ENCODE assay signal across 8 cellular contexts in the genomic region with DNA sequence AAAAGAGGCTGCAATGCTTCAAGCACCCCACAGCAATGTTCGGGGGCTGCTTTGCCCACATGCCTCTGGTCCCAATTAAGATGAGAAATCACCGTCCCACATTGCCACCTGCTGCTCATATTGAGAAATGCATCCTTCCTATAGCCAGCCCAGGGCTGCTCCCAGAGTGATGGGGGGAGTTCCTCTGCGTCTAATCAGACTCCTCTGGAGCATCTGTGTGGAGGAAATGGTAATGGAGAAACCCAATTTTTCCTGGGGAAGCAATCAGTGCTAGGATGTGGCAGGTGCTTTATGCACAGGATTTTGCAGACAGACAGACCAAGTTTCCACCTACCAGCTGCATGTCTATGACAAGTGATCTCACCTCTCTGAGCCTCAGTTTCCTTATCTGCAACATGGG. TPM values are rescaled to one million over a fixed set of nuclear protein-coding genes. Genes with fewer than 3 reads are reported as not detected.
A peak's percentile ranks its signal among the peaks of the same experiment; 100 is the strongest.
DNase-seq lines count a peak whose midpoint lies in the region; ATAC-seq and TF ChIP-seq lines count a peak whose summit lies in the region.

No MANE protein-coding gene starts in this region.

- CTCF ChIA-PET in CD4-positive, alpha-beta memory T cell (lab: Charles Lee; ENCODE audit: partially characterized antibody): interaction anchor here (0.9 to 2.0 kb wide), 4 partner anchors 9 to 200 kb away, joined by 3 to 10 read pairs (median 8); no protein-coding TSS in a partner anchor
- CTCF ChIA-PET in HCT116 (lab: Charles Lee): interaction anchor here (0.8 to 1.3 kb wide), 4 partner anchors 27 to 200 kb away, joined by 3 to 5 read pairs (median 4); no protein-coding TSS in a partner anchor

- no peak for TF ChIP-seq POLR2A in HCT116 (IDR thresholded peaks at IDR 0.05; ENCODE audit: borderline replicate concordance, extremely low read depth, insufficient read depth, insufficient read length)

- H3K27ac Mint-ChIP-seq in CD4-positive, alpha-beta memory T cell: peak overlapping the region in 1 of 7 donors; percentile 18
- peak overlapping the region; percentile 89 for H3K27ac Mint-ChIP-seq in activated CD4-positive, alpha-beta T cell treated with anti-CD3 and anti-CD28 coated beads, Interleukin-2, amount 10 ng/mL, durations not matched to agents 24 days and 14 days

- POLR2A ChIA-PET in CD4-positive, alpha-beta memory T cell (lab: Charles Lee; ENCODE audit: partially characterized antibody): no interaction called here
- POLR2A ChIA-PET in HCT116 (lab: Charles Lee): no interaction called here

- RAD21 ChIA-PET in HCT116 (lab: Charles Lee; ENCODE audit: low non-redundant PET in 1 of 2, low total read pairs in 2 of 2, uncharacterized antibody in 2 of 2, unreplicated experiment in 2 of 2): no interaction called here

- no peak overlapping the region for H2AK5ac ChIP-seq in mesenchymal stem cell (ENCODE audit: low read length, severe bottlenecking)

- H3K79me2 ChIP-seq in HCT116 (ENCODE audit: insufficient read depth, low read length): no peaks in the 10 kb centered on the region

- peak; percentile 92 for ATAC-seq in HCT116
- no peak for ATAC-seq in HG02840 (IDR thresholded peaks at IDR 0.05; ENCODE audit: low FRiP score, unreplicated experiment)

- BruUV-seq in HCT116 (replicated peaks; lab: Mats Ljungman, UMichigan): no TSS peak

- H3K9ac ChIP-seq in HCT116 (ENCODE audit: low read length): no peak overlapping the region
- no peak overlapping the region for H3K9ac ChIP-seq in mesenchymal stem cell (ENCODE audit: low read length)

- peak; percentile 81 for TF ChIP-seq RAD21 in HCT116 (IDR thresholded peaks at IDR 0.05; ENCODE audit: low read depth)

- H3K9me2 ChIP-seq in HCT116 (ENCODE audit: insufficient read depth): no peaks in the 10 kb centered on the region

- H3K18ac ChIP-seq in mesenchymal stem cell (ENCODE audit: low read depth in 1 of 2, low read length in 2 of 2): no peak overlapping the region

- H2BK12ac ChIP-seq in mesenchymal stem cell (ENCODE audit: low read length in 2 of 2): no peak overlapping the region

- H3K4me3 Mint-ChIP-seq in CD4-positive, alpha-beta memory T cell: peak overlapping the region in 2 of 8 donors; percentile 40 to 61
- H3K4me3 Mint-ChIP-seq in activated CD4-positive, alpha-beta T cell treated with anti-CD3 and anti-CD28 coated beads, Interleukin-2, amount 10 ng/mL, durations not matched to agents 24 days and 14 days: peak overlapping the region; percentile 25

- H3K9me3 ChIP-seq in CD4-positive, alpha-beta memory T cell (ENCODE audit: control insufficient read depth in 1 of 2, low read length in 2 of 2): no peaks in the 10 kb centered on the region
- no peaks in the 10 kb centered on the region for H3K9me3 ChIP-seq in HCT116 (ENCODE audit: control insufficient read depth in 1 of 2, insufficient read depth in 1 of 2, low read depth in 1 of 2, low read length in 2 of 2)
- peaks cover 2% of the 10 kb centered on the region for H3K9me3 ChIP-seq in mesenchymal stem cell (ENCODE audit: control insufficient read depth, low read length)

- no peak overlapping the region for H2BK5ac ChIP-seq in mesenchymal stem cell (ENCODE audit: low read depth, low read length, poor library complexity, severe bottlenecking)

- H3K4me2 ChIP-seq in HCT116 (ENCODE audit: low read length): no peak overlapping the region
- H3K4me2 ChIP-seq in mesenchymal stem cell (ENCODE audit: low read length, poor library complexity, severe bottlenecking): no peak overlapping the region

- H4K20me1 ChIP-seq in HCT116 (ENCODE audit: insufficient read depth): no peaks in the 10 kb centered on the region

- H3K14ac ChIP-seq in mesenchymal stem cell (ENCODE audit: low read length in 2 of 2): no peak overlapping the region

- H3K9me3 Mint-ChIP-seq in CD4-positive, alpha-beta memory T cell: peaks cover 0 to 2% (median 0%) of the 10 kb centered on the region in 8 donors
- no peaks in the 10 kb centered on the region for H3K9me3 Mint-ChIP-seq in activated CD4-positive, alpha-beta T cell treated with anti-CD3 and anti-CD28 coated beads, Interleukin-2, amount 10 ng/mL, durations not matched to agents 24 days and 14 days

- peak; percentile 82 to 95 (median 84) for TF ChIP-seq CTCF in HCT116 (IDR thresholded peaks at IDR 0.05 in 2 of 3, conservative IDR thresholded peaks at IDR 0.05 in 1 of 3; ENCODE audit: borderline replicate concordance in 1 of 3, insufficient read depth in 1 of 3, low read depth in 2 of 3, low read length in 2 of 3)

- H3K79me1 ChIP-seq in mesenchymal stem cell (replicated peaks; ENCODE audit: low read length, poor library complexity, severe bottlenecking): no peaks in the 10 kb centered on the region

- H4K8ac ChIP-seq in mesenchymal stem cell (ENCODE audit: low read length): no peak overlapping the region

- DNase-seq in CD4-positive, alpha-beta memory T cell: peak; percentile 39 to 54 (median 43)
- peak; percentile 48 for DNase-seq in HCT116 (ENCODE audit: low read depth, low spot score)
- peak; percentile 27 for DNase-seq in NCI-H524 treated with DMSO at 0.1 percent for 48 hours (lab: John Stamatoyannopoulos, UW)
- DNase-seq in activated CD4-positive, alpha-beta T cell treated with anti-CD3 and anti-CD28 coated beads, Interleukin-2, amount 10 ng/mL, durations not matched to agents 24 days and 14 days: peak; percentile 91
- DNase-seq in dermis microvascular lymphatic vessel endothelial cell (ENCODE audit: low read depth in 2 of 2): peak; percentile 10 to 46
- peak; percentile 60 for DNase-seq in mesenchymal stem cell
- DNase-seq in stimulated activated CD8-positive, alpha-beta memory T cell treated with anti-CD3 and anti-CD28 coated beads, Interleukin-4, amount 100 ng/mL, for 48 hours: peak; percentile 79

- no peak overlapping the region for H2BK120ac ChIP-seq in mesenchymal stem cell (ENCODE audit: low read depth, low read length)

- intact Hi-C loops in CD4-positive, alpha-beta memory T cell (cut with micrococcal nuclease): loop anchor here (1.0 to 5.0 kb wide), 2 partner anchors 200 to 313 kb away; no protein-coding TSS in a partner anchor
- intact Hi-C loops in HCT116 (cut with micrococcal nuclease): loop anchor here (1.0 to 5.0 kb wide), 2 partner anchors 200 to 287 kb away; no protein-coding TSS in a partner anchor
- intact Hi-C loops in activated CD4-positive, alpha-beta T cell treated with anti-CD3 and anti-CD28 coated beads, Interleukin-2, amount 10 ng/mL, durations not matched to agents 24 days and 14 days (cut with micrococcal nuclease): loop anchor here (1.0 kb wide), 1 partner anchor 200 kb away; no protein-coding TSS in a partner anchor

- peaks cover 4 to 15% (median 11%) of the 10 kb centered on the region in 4 donors for H3K4me1 Mint-ChIP-seq in CD4-positive, alpha-beta memory T cell
- peaks cover 24% of the 10 kb centered on the region for H3K4me1 Mint-ChIP-seq in activated CD4-positive, alpha-beta T cell treated with anti-CD3 and anti-CD28 coated beads, Interleukin-2, amount 10 ng/mL, durations not matched to agents 24 days and 14 days

- H3K4me3 ChIP-seq in CD4-positive, alpha-beta memory T cell (ENCODE audit: low read length in 2 of 2): no peak overlapping the region
- H3K4me3 ChIP-seq in HCT116 (replicated peaks in 1 of 2; ENCODE audit: low read depth in 1 of 2, low read length in 2 of 2) (no peak overlapping the region), mesenchymal stem cell (ENCODE audit: insufficient read depth in 1 of 2, low read depth in 1 of 2, low read length in 2 of 2) (no peak overlapping the region)

- peaks cover 11% of the 10 kb centered on the region for H3K4me1 ChIP-seq in CD4-positive, alpha-beta memory T cell (ENCODE audit: insufficient read depth, low read length)
- H3K4me1 ChIP-seq in HCT116 (ENCODE audit: control insufficient read depth in 1 of 2, insufficient read depth in 2 of 2, low read length in 2 of 2) (no peaks in the 10 kb centered on the region; a peak in 1 of 4 replicates), mesenchymal stem cell (ENCODE audit: control insufficient read depth, insufficient read depth, low read depth, low read length) (no peaks in the 10 kb centered on the region)

- H3K27me3 ChIP-seq in CD4-positive, alpha-beta memory T cell (ENCODE audit: insufficient read depth, low read length): no peaks in the 10 kb centered on the region
- H3K27me3 ChIP-seq in HCT116 (ENCODE audit: insufficient read depth, low read length): peaks cover 3% of the 10 kb centered on the region; the same call in 1 of the 2 replicates
- no peaks in the 10 kb centered on the region for H3K27me3 ChIP-seq in mesenchymal stem cell (ENCODE audit: control insufficient read depth in 1 of 2, insufficient read depth in 1 of 2, low read length in 2 of 2)

- peaks cover 2 to 6% of the 10 kb centered on the region in 2 donors for H3K27me3 Mint-ChIP-seq in CD4-positive, alpha-beta memory T cell
- H3K27me3 Mint-ChIP-seq in activated CD4-positive, alpha-beta T cell treated with anti-CD3 and anti-CD28 coated beads, Interleukin-2, amount 10 ng/mL, durations not matched to agents 24 days and 14 days: peaks cover 9% of the 10 kb centered on the region

- no peak overlapping the region for H3K23ac ChIP-seq in mesenchymal stem cell (ENCODE audit: low read length in 2 of 2)

- H3K36me3 ChIP-seq in CD4-positive, alpha-beta memory T cell (ENCODE audit: insufficient read depth, low read length): no peaks in the 10 kb centered on the region
- H3K36me3 ChIP-seq in HCT116 (ENCODE audit: control insufficient read depth in 1 of 2, insufficient read depth in 2 of 2, low read length in 2 of 2) (no peaks in the 10 kb centered on the region), mesenchymal stem cell (ENCODE audit: control insufficient read depth in 1 of 2, insufficient read depth in 2 of 2, low read depth in 1 of 2, low read length in 2 of 2) (peaks cover 17 to 98% of the 10 kb centered on the region in 2 experiments)

- WGBS in mesenchymal stem cell: 4% methylated on average over 2 of the region's 3 CpGs

- no peaks in the 10 kb centered on the region for H3K36me3 Mint-ChIP-seq in CD4-positive, alpha-beta memory T cell
- peaks cover 27% of the 10 kb centered on the region for H3K36me3 Mint-ChIP-seq in activated CD4-positive, alpha-beta T cell treated with anti-CD3 and anti-CD28 coated beads, Interleukin-2, amount 10 ng/mL, durations not matched to agents 24 days and 14 days (ENCODE audit: low read depth)

- H3K4ac ChIP-seq in mesenchymal stem cell (ENCODE audit: low read depth in 1 of 2, low read length in 2 of 2): no peak overlapping the region

- H4K91ac ChIP-seq in mesenchymal stem cell (ENCODE audit: low read length): no peak overlapping the region

- no peak overlapping the region for H2BK15ac ChIP-seq in mesenchymal stem cell (ENCODE audit: low read depth, poor library complexity, severe bottlenecking)

- no peak overlapping the region for H3K27ac ChIP-seq in CD4-positive, alpha-beta memory T cell (ENCODE audit: low read depth, low read length)
- H3K27ac ChIP-seq in HCT116 (ENCODE audit: low read depth, low read length) (no peak overlapping the region), mesenchymal stem cell (ENCODE audit: low read length, poor library complexity, severe bottlenecking) (no peak overlapping the region)

- no peak overlapping the region for H2AFZ ChIP-seq in HCT116 (ENCODE audit: low read depth, low read length, poor library complexity, severe bottlenecking)
- no peak overlapping the region for H2AFZ ChIP-seq in mesenchymal stem cell (ENCODE audit: low read depth, low read length)

RNA-seq across cellular contexts. Expression of a gene that starts 33.6 kb away (rescaled TPM):
- not detected for total RNA-seq in CD4-positive, alpha-beta memory T cell
- not detected for polyA plus RNA-seq in CD4-positive, alpha-beta memory T cell
- total RNA-seq in HCT116 (2021; ENCODE audit: unreplicated experiment) (0.25 TPM), dermis microvascular lymphatic vessel endothelial cell (0.13 and 0.25 TPM in 2 replicates)
- polyA plus RNA-seq in HCT116 (2012): not detected in 2 replicates
- total RNA-seq in activated CD4-positive, alpha-beta T cell treated with anti-CD3 and anti-CD28 coated beads, Interleukin-2, amount 10 ng/mL, durations not matched to agents 24 days and 14 days: 51.7 and 57.6 TPM in 2 replicates
- 0.01 TPM for polyA plus RNA-seq in mesenchymal stem cell (2013, experiment 1 of 2)
- 0.01 TPM for polyA plus RNA-seq in mesenchymal stem cell (2013, experiment 2 of 2)

RNA-seq across cellular contexts. Expression of a gene that starts 51.8 kb away (rescaled TPM):
- not detected for total RNA-seq in CD4-positive, alpha-beta memory T cell
- polyA plus RNA-seq in CD4-positive, alpha-beta memory T cell: under 1 TPM in 1 of 2 donors, not detected in 1; 0.09 TPM
- total RNA-seq in HCT116 (2021; ENCODE audit: unreplicated experiment) (0.79 TPM), dermis microvascular lymphatic vessel endothelial cell (under 0.01 TPM in 1 of 2 replicates, not detected in the other)
- polyA plus RNA-seq in HCT116 (2012): 0.39 and 0.47 TPM in 2 replicates
- total RNA-seq in activated CD4-positive, alpha-beta T cell treated with anti-CD3 and anti-CD28 coated beads, Interleukin-2, amount 10 ng/mL, durations not matched to agents 24 days and 14 days: 0.07 TPM in 2 replicates
- polyA plus RNA-seq in mesenchymal stem cell (2013, experiment 1 of 2): under 0.01 TPM
- under 0.01 TPM for polyA plus RNA-seq in mesenchymal stem cell (2013, experiment 2 of 2)

Comparison
In these comparisons a context has a peak if more than half of its experiments do, and no peak if none do; other contexts are left out.
1. DNase-seq: peak in every context shown above with its lines; median percentile 91 in activated CD4-positive, alpha-beta T cell treated with anti-CD3 and anti-CD28 coated beads, Interleukin-2, amount 10 ng/mL, durations not matched to agents 24 days and 14 days; 79 in stimulated activated CD8-positive, alpha-beta memory T cell treated with anti-CD3 and anti-CD28 coated beads, Interleukin-4, amount 100 ng/mL, for 48 hours; 60 in mesenchymal stem cell; 48 in HCT116; 43 in CD4-positive, alpha-beta memory T cell; 28 in dermis microvascular lymphatic vessel endothelial cell; 27 in NCI-H524 treated with DMSO at 0.1 percent for 48 hours.
2. RNA of a gene that starts 33.6 kb away (total RNA-seq): 51.7 to 57.6 TPM in activated CD4-positive, alpha-beta T cell treated with anti-CD3 and anti-CD28 coated beads, Interleukin-2, amount 10 ng/mL, durations not matched to agents 24 days and 14 days; 0.25 TPM in HCT116 (single experiment), 0.13 to 0.25 TPM in dermis microvascular lymphatic vessel endothelial cell and not detected in CD4-positive, alpha-beta memory T cell; every median in the first group is over 10 times any median in the second.